Comparison of ENCODE assay signal across 10 cellular contexts in the genomic region with DNA sequence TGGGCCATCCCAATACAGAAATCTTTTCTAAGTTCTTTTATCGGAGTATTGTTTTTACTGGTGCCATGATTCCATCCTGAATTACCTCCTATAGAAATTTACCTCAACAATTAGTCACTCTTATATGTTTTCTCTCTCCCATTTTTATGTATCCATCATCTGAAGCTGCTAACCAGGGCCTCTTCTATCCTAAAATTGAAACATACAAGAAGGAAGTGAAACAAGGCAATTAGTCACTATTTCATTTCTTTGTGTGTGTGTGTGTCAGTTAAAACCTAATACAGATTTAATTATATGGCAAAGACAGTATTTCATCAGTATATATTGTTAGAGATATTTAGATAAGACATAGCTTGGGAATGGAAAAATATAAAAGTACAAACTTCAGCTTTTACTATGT.
A peak's percentile ranks its signal among the peaks of the same experiment; 100 is the strongest.
DNase-seq lines count a peak whose midpoint lies in the region; ATAC-seq lines count a peak whose summit lies in the region.
"Had no signal": no experiment of that assay in that cellular context is flagged by ENCODE, and none has a peak within 500 bp of the region (broad histone marks: within the 10 kb centered on the region; RNA-seq: fewer than 3 reads in every experiment).

No MANE protein-coding gene starts in this region.

- DNase-seq in SIG-M5 (lab: John Stamatoyannopoulos, UW) (peak; percentile 11), NCI-H128 (lab: John Stamatoyannopoulos, UW; ENCODE audit: unreplicated experiment) (no peak), substantia nigra (lab: John Stamatoyannopoulos, UW) (no peak), KG1 (lab: John Stamatoyannopoulos, UW) (no peak), NCI-H1436 (lab: John Stamatoyannopoulos, UW) (no peak)
- DNase-seq: COR-L47, naive B cell had no signal

- no peak overlapping the region for H3K27ac ChIP-seq in substantia nigra (ENCODE audit: low read depth, low read length, poor library complexity, severe bottlenecking)

- peak; percentile 47 for ATAC-seq in GM18508 (IDR thresholded peaks at IDR 0.05; ENCODE audit: insufficient read depth, unreplicated experiment)
- ATAC-seq in GM21390 (IDR thresholded peaks at IDR 0.05; ENCODE audit: unreplicated experiment), result peak; percentile 79
- ATAC-seq in HG03095 (IDR thresholded peaks at IDR 0.05; ENCODE audit: unreplicated experiment), result peak; percentile 78
